1 cellular context compared by ENCODE assay signal in the genomic region with DNA sequence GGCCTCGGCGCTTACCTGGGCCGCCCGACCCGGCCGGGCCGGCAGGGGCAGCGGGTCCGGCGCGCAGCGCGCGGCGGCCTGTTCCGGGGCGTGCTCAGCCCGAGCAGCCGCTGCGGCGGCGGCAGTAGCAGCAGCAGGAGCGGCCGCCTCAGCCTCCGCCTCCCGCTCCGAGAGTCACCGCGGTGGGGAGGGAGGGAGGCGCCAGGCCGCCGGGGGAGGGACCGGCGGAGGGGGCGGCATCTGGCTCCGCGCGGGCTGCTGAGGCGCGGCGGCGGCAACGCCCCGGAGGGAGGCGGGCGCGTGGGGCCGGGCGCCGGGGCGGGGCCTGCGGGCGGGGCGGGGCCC.
TF ChIP-seq lines count a peak whose summit lies in the region.

A gene with protein sequence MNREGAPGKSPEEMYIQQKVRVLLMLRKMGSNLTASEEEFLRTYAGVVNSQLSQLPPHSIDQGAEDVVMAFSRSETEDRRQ (minus strand): TSS at position 190 of the 345 bp plus-strand sequence. CDS start 38,205 bp downstream, outside the sequence.

TF ChIP-seq in GM12878, 131 proteins besides CTCF, POLR2A, EP300 and RAD21 (continued from another document):
- no peak for TF ChIP-seq STAT3 (IDR thresholded peaks at IDR 0.05; ENCODE audit: low read depth, low read length)
TF ChIP-seq in GM12878: peak in this region for 3.
